ENCODE assay signal across 1 cellular context in the genomic region with DNA sequence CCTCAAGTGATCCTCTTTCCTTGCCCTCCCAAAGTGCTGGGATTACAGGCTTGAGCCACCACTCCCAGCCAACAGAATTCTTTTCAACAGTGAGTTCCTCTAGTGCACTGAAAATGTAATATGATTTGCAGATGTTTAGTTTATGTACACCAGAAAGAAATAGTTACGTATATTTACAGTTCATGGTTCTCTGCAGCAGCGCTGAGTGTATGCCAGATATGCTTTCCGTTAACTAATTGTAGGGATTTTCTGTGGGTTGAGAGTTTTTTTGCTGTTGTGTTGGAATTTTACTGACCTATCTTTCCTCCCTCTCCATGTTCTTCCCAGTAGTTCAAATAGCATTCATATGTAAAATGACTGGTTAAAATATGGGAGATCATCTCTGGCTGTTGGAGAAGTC.
A peak's percentile ranks its signal among the peaks of the same experiment; 100 is the strongest.
TF ChIP-seq lines count a peak whose summit lies in the region.

No MANE protein-coding gene starts in this region.

TF ChIP-seq in HepG2, 621 proteins besides CTCF, POLR2A, EP300 and RAD21:
- TF ChIP-seq ZNF451 (CRISPR knock-in tag; IDR thresholded peaks at IDR 0.05) (no peak), HNF4A (CRISPR knock-in tag; IDR thresholded peaks at IDR 0.05) (0 out of 2 replicates have a peak, but pooled peaks have one; percentile 3)
TF ChIP-seq in HepG2: peak in this region for 1.
